In genomic region chr12:45669762-45670161, GRCh38 we compare ENCODE assay signal across 17 cellular contexts. TPM values are rescaled to one million over a fixed set of nuclear protein-coding genes. Genes with fewer than 3 reads are reported as not detected.
DNase-seq lines count a peak whose midpoint lies in the region; ATAC-seq and TF ChIP-seq lines count a peak whose summit lies in the region.
"Had no signal": no experiment of that assay in that cellular context is flagged by ENCODE, and none has a peak within 500 bp of the region (broad histone marks: within the 10 kb centered on the region; RNA-seq: fewer than 3 reads in every experiment).

No MANE protein-coding gene starts in this region.

- TF ChIP-seq CTCF in mesothelial cell of epicardium (IDR thresholded peaks at IDR 0.05; ENCODE audit: unreplicated experiment), result no peak

- H3K36me3 Mint-ChIP-seq in T-helper 17 cell (ENCODE audit: low read depth) (no peaks in the 10 kb centered on the region), mesothelial cell of epicardium (no peaks in the 10 kb centered on the region)

- H2BK12ac ChIP-seq in mesenchymal stem cell (ENCODE audit: low read length in 2 of 2), result peak overlapping the region; percentile 11 to 84

- no peak overlapping the region for H3K23ac ChIP-seq in mesenchymal stem cell (ENCODE audit: low read length in 2 of 2)

- H3K4me1 Mint-ChIP-seq in T-helper 17 cell, result peaks cover 14% of the 10 kb centered on the region
- H3K4me1 Mint-ChIP-seq in mesothelial cell of epicardium, result peaks cover 4% of the 10 kb centered on the region

- no peaks in the 10 kb centered on the region for H3K79me1 ChIP-seq in mesenchymal stem cell (replicated peaks; ENCODE audit: low read length, poor library complexity, severe bottlenecking)

- DNase-seq in T-helper 17 cell, result no peak
- DNase-seq in mesenchymal stem cell, result no peak
- DNase-seq in GOT3 (lab: John Stamatoyannopoulos, UW), result no peak
- DNase-seq in mesothelial cell of epicardium (ENCODE audit: low spot score in 2 of 2, unreplicated experiment in 2 of 2), result no peak
- DNase-seq in NOMO-1 treated with DMSO at 0.1 percent for 48 hours (lab: John Stamatoyannopoulos, UW; ENCODE audit: unreplicated experiment), result no peak
- DNase-seq: activated CD4-positive, CD25-positive, alpha-beta regulatory T cell treated with anti-CD3 and anti-CD28 coated beads, Interleukin-2, amount 50 U/mL, for 72 hours; activated gamma-delta T cell treated with Interleukin-2 at 50 U/mL for 16 hours; aorta; hypothalamus; NCI-H2029; NCI-H446 treated with DMSO at 0.1 percent for 48 hours; SHP77 treated with DMSO at 0.1 percent for 48 hours; stimulated activated CD8-positive, alpha-beta memory T cell treated with anti-CD3 and anti-CD28 coated beads, Interleukin-4, amount 100 ng/mL, for 48 hours had no signal

- no peaks in the 10 kb centered on the region for H3K27me3 ChIP-seq in BLaER1
- H3K27me3 ChIP-seq in mesenchymal stem cell (ENCODE audit: control insufficient read depth in 1 of 2, insufficient read depth in 1 of 2, low read length in 2 of 2), result no peaks in the 10 kb centered on the region
- H3K27me3 ChIP-seq: vagina had no signal

- no peak overlapping the region for H4K91ac ChIP-seq in mesenchymal stem cell (ENCODE audit: low read length)

- H4K8ac ChIP-seq in mesenchymal stem cell (ENCODE audit: low read length), result no peak overlapping the region

- H3K36me3 ChIP-seq in BLaER1 (no peaks in the 10 kb centered on the region), mesenchymal stem cell (ENCODE audit: control insufficient read depth in 1 of 2, insufficient read depth in 2 of 2, low read depth in 1 of 2, low read length in 2 of 2) (no peaks in the 10 kb centered on the region)
- H3K36me3 ChIP-seq: vagina had no signal

- H2BK15ac ChIP-seq in mesenchymal stem cell (ENCODE audit: low read depth, poor library complexity, severe bottlenecking), result no peak overlapping the region

- no peak overlapping the region for H3K4me3 ChIP-seq in BLaER1
- H3K4me3 ChIP-seq in GM08714 (ENCODE audit: low read length), result peak overlapping the region; percentile 45; the same call in 1 of the 2 replicates
- H3K4me3 ChIP-seq in mesenchymal stem cell (ENCODE audit: insufficient read depth in 1 of 2, low read depth in 1 of 2, low read length in 2 of 2), result peak overlapping the region in 1 of 2 experiments; percentile 42
- H3K4me3 ChIP-seq: vagina had no signal

- H3K27me3 Mint-ChIP-seq in T-helper 17 cell (no peaks in the 10 kb centered on the region), mesothelial cell of epicardium (ENCODE audit: low read depth) (no peaks in the 10 kb centered on the region)
- H3K27me3 Mint-ChIP-seq: effector memory CD8-positive, alpha-beta T cell had no signal

- peak overlapping the region in 1 of 2 experiments; percentile 24 for H3K18ac ChIP-seq in mesenchymal stem cell (ENCODE audit: low read depth in 1 of 2, low read length in 2 of 2)

- no peaks in the 10 kb centered on the region for H3K9me3 Mint-ChIP-seq in mesothelial cell of epicardium
- H3K9me3 Mint-ChIP-seq: effector memory CD8-positive, alpha-beta T cell had no signal

- H3K4me1 ChIP-seq in BLaER1 (peaks cover 28% of the 10 kb centered on the region), mesenchymal stem cell (ENCODE audit: control insufficient read depth, insufficient read depth, low read depth, low read length) (peaks cover 2% of the 10 kb centered on the region)

- H2BK5ac ChIP-seq in mesenchymal stem cell (ENCODE audit: low read depth, low read length, poor library complexity, severe bottlenecking), result no peak overlapping the region

- no peak overlapping the region for H2AFZ ChIP-seq in mesenchymal stem cell (ENCODE audit: low read depth, low read length)

- no peaks in the 10 kb centered on the region for H4K20me1 ChIP-seq in BLaER1

- H3K27ac Mint-ChIP-seq in T-helper 17 cell (peak overlapping the region; percentile 92), mesothelial cell of epicardium (no peak overlapping the region)

- no peak overlapping the region for H3K27ac ChIP-seq in BLaER1
- H3K27ac ChIP-seq in mesenchymal stem cell (ENCODE audit: low read length, poor library complexity, severe bottlenecking), result no peak overlapping the region
- H3K27ac ChIP-seq: vagina had no signal

- H3K4me2 ChIP-seq in BLaER1, result peak overlapping the region; percentile 51
- H3K4me2 ChIP-seq in mesenchymal stem cell (ENCODE audit: low read length, poor library complexity, severe bottlenecking), result no peak overlapping the region

- H2BK120ac ChIP-seq in mesenchymal stem cell (ENCODE audit: low read depth, low read length), result no peak overlapping the region

- H3K9ac ChIP-seq in BLaER1, result no peak overlapping the region
- peak overlapping the region; percentile 31 for H3K9ac ChIP-seq in mesenchymal stem cell (ENCODE audit: low read length)

- H2AK5ac ChIP-seq in mesenchymal stem cell (ENCODE audit: low read length, severe bottlenecking), result no peak overlapping the region

- ATAC-seq in T-helper 17 cell, result no peak

- no peak overlapping the region for H3K14ac ChIP-seq in mesenchymal stem cell (ENCODE audit: low read length in 2 of 2)

- H3K4me3 Mint-ChIP-seq in T-helper 17 cell, result no peak overlapping the region
- no peak overlapping the region for H3K4me3 Mint-ChIP-seq in mesothelial cell of epicardium

- H3K9me3 ChIP-seq in BLaER1, result no peaks in the 10 kb centered on the region
- H3K9me3 ChIP-seq in T-helper 17 cell (ENCODE audit: control insufficient read depth, low read length, poor library complexity, severe bottlenecking), result no peaks in the 10 kb centered on the region
- no peaks in the 10 kb centered on the region for H3K9me3 ChIP-seq in mesenchymal stem cell (ENCODE audit: control insufficient read depth, low read length)
- H3K9me3 ChIP-seq: vagina had no signal

- H3K4ac ChIP-seq in mesenchymal stem cell (ENCODE audit: low read depth in 1 of 2, low read length in 2 of 2), result peak overlapping the region in 1 of 2 experiments; percentile 51

- WGBS in mesenchymal stem cell, result 79% methylated on average over 2 of the region's 2 CpGs

RNA-seq across cellular contexts. Expression of gene ARID2, which starts 59.7 kb away (rescaled TPM):
- total RNA-seq in T-helper 17 cell, result 10 to 100 TPM; 63.1 to 63.3 TPM
- polyA plus RNA-seq in mesenchymal stem cell (2013, experiment 1 of 2), result 7.0 TPM
- 6.9 TPM for polyA plus RNA-seq in mesenchymal stem cell (2013, experiment 2 of 2)
- total RNA-seq in mesothelial cell of epicardium, result 57.9 to 67.1 TPM (median 64.3 TPM) in 3 replicates
